ENCODE assay signal across 1 cellular context in the genomic region with DNA sequence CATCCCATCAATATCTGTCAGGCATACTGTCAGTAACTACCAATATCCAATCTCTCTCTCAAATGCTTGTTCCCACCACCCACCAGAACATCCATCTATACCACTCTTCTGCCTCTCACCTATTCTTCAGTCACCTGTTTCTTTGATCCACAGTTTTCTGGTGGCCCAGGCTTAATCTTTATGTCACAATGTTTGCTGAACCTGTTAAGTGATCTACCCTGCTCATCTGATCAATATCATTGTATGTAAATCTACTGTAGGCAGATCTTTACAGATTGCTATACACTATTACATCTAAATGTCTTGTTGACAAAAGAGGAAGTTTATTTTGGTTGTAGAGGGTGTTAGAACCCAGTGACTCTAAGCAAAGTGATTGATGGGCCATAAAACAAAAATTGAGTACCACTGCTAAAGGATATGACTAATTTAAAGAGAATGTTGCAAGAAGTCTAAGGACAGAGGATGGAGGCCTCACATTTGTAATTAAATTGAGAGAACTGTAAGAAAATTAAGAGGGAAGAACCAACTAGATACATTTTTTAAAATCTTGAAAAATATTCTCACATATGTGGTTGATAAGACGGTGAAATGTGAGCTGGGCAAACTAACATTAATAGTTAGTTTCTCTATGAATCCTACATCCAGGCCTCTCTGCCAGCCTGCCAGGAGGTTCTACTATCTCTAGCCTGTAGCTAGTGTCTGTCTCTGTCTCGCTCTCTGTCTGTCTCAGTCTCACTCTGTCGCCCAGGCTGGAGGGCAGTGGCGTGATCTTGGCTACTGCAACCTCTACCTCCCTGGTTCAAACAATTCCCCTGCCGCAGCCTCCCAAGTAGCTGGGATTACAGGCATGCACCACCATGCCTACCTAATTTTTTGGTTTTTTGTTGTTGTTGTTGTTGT.
TF ChIP-seq lines count a peak whose summit lies in the region.

No MANE protein-coding gene starts in this region.

TF ChIP-seq in K562, 482 proteins besides CTCF, POLR2A, EP300 and RAD21:
- TF ChIP-seq, protein P1, sequence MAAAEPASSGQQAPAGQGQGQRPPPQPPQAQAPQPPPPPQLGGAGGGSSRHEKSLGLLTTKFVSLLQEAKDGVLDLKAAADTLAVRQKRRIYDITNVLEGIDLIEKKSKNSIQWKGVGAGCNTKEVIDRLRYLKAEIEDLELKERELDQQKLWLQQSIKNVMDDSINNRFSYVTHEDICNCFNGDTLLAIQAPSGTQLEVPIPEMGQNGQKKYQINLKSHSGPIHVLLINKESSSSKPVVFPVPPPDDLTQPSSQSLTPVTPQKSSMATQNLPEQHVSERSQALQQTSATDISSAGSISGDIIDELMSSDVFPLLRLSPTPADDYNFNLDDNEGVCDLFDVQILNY (CRISPR knock-in tag; IDR thresholded peaks at IDR 0.05) = no peak
- TF ChIP-seq PYGO2 (tag; IDR thresholded peaks at IDR 0.05) (no peak), MEIS2 (IDR thresholded peaks at IDR 0.05; ENCODE audit: partially characterized antibody) (peak; percentile 62), CEBPG (CRISPR knock-in tag; IDR thresholded peaks at IDR 0.05) (no peak), CEBPG (tag; conservative IDR thresholded peaks at IDR 0.05 in 1 of 2, IDR thresholded peaks at IDR 0.05 in 1 of 2) (peak in 1 of 2 experiments; percentile 49; a peak in 1 of 4 replicates), TCF15 (CRISPR knock-in tag; IDR thresholded peaks at IDR 0.05) (no peak), PBX2 (CRISPR knock-in tag; IDR thresholded peaks at IDR 0.05; ENCODE audit: low read depth) (no peak), PBX2 (tag; conservative IDR thresholded peaks at IDR 0.05; ENCODE audit: low read depth) (peak; percentile 62)
- TF ChIP-seq, protein P2, sequence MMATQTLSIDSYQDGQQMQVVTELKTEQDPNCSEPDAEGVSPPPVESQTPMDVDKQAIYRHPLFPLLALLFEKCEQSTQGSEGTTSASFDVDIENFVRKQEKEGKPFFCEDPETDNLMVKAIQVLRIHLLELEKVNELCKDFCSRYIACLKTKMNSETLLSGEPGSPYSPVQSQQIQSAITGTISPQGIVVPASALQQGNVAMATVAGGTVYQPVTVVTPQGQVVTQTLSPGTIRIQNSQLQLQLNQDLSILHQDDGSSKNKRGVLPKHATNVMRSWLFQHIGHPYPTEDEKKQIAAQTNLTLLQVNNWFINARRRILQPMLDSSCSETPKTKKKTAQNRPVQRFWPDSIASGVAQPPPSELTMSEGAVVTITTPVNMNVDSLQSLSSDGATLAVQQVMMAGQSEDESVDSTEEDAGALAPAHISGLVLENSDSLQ (IDR thresholded peaks at IDR 0.05) = peak; percentile 68
